In genomic region chr1:11802616-11802972, GRCh38 we compare ENCODE assay signal across 1 cellular context.
TF ChIP-seq lines count a peak whose summit lies in the region.

No MANE protein-coding gene starts in this region.

TF ChIP-seq in GM23338, 12 proteins besides CTCF, POLR2A, EP300 and RAD21 (continued from another document):
- TF ChIP-seq ZNF462 (CRISPR knock-in tag; IDR thresholded peaks at IDR 0.05) (no peak), REST (IDR thresholded peaks at IDR 0.05; ENCODE audit: unreplicated experiment) (no peak), JUNB (IDR thresholded peaks at IDR 0.05; ENCODE audit: unreplicated experiment) (no peak), ZNF331 (CRISPR knock-in tag; IDR thresholded peaks at IDR 0.05; ENCODE audit: low read depth) (no peak)
